Comparison of ENCODE assay signal across 13 cellular contexts in the genomic region with DNA sequence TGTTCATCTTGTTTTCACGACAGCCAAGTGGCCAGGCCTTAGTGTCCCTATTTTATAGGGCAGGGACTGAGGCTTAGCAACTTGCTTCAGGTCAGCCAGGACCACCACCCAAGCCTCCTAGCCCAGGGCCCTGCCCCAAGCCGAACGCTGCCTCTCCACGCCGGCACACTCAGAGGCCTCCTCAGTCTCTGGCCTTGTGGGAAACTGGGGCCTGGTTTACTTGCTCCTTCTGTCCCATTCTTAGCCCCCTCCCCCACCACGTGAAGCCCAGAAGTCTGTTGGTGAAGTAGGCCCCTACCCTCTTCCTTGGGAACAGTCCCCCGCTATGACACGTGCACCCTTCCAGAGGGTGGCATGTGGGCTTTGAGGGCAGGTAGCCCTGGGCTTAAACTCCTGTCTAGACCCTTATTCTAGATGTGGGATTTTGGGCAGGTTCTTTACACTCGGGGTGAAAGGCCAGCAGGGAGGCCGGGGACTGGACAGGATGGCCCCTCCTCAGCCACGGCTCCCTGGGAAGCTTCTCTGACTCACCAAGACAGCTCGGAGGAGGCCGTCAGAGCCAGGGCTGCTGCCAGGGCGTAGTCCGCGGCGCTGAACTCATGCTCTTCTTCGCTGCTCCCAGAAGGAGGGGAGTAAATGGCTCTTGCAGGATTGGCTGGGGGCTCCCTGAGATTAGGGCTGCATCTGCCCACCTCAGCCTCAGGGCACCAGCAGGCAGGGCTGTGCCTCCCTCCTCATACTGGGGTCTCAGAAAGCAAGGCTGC. TPM values are rescaled to one million over a fixed set of nuclear protein-coding genes. Genes with fewer than 3 reads are reported as not detected.
A peak's percentile ranks its signal among the peaks of the same experiment; 100 is the strongest.
DNase-seq lines count a peak whose midpoint lies in the region; TF ChIP-seq lines count a peak whose summit lies in the region.
"Had no signal": no experiment of that assay in that cellular context is flagged by ENCODE, and none has a peak within 500 bp of the region (broad histone marks: within the 10 kb centered on the region; RNA-seq: fewer than 3 reads in every experiment).

No MANE protein-coding gene starts in this region.

- no peaks in the 10 kb centered on the region for H3K79me2 ChIP-seq in OCI-LY7 (ENCODE audit: insufficient read depth, low read depth, low read length)

- POLR2A ChIA-PET in OCI-LY7 (lab: Charles Lee): no interaction called here

- WGBS in sigmoid colon, 2 donors: 44 to 76% methylated on average over 18 of the region's 18 CpGs

- DNase-seq in H7 (peak; percentile 57), adipocyte (ENCODE audit: low read depth) (no peak), fibroblast of villous mesenchyme (ENCODE audit: low read depth) (peak; percentile 20), retina (peak; percentile 23), OCI-LY7 (ENCODE audit: low spot score) (no peak), RPMI8226 (no peak), sigmoid colon (no peak)
- no peak for DNase-seq in activated effector memory CD4-positive, alpha-beta T cell treated with Interleukin-2 at 50 U/mL for 16 hours
- DNase-seq: NCI-H1436 treated with DMSO at 0.1 percent for 48 hours, ovary had no signal

- BruUV-seq in OCI-LY7 (replicated peaks; lab: Mats Ljungman, UMichigan): no TSS peak

- no peaks in the 10 kb centered on the region for H4K20me1 ChIP-seq in OCI-LY7 (ENCODE audit: insufficient read depth, low read length)

- no peak for TF ChIP-seq CTCF in fibroblast of villous mesenchyme (IDR thresholded peaks at IDR 0.05; ENCODE audit: insufficient read depth, low read depth, low read length)
- TF ChIP-seq CTCF in OCI-LY7 (conservative IDR thresholded peaks at IDR 0.05; ENCODE audit: low read length): no peak
- no peak for TF ChIP-seq CTCF in sigmoid colon (IDR thresholded peaks at IDR 0.05)

- H3K4me1 ChIP-seq in adipocyte (ENCODE audit: control insufficient read depth, insufficient read depth, low read length) (peaks cover 46% of the 10 kb centered on the region), OCI-LY7 (ENCODE audit: insufficient read depth, low read length, poor library complexity, severe bottlenecking) (no peaks in the 10 kb centered on the region), sigmoid colon (peaks cover 0 to 19% (median 15%) of the 10 kb centered on the region in 4 donors)

- H3K9me3 ChIP-seq in adipocyte (ENCODE audit: control insufficient read depth, low read length): no peaks in the 10 kb centered on the region
- H3K9me3 ChIP-seq in OCI-LY7 (ENCODE audit: low read length): no peaks in the 10 kb centered on the region
- H3K9me3 ChIP-seq in sigmoid colon: no peaks in the 10 kb centered on the region
- H3K9me3 ChIP-seq: ovary, vagina had no signal

- H3K36me3 ChIP-seq in H7 (replicated peaks; ENCODE audit: control insufficient read depth, insufficient read depth, low read length): no peaks in the 10 kb centered on the region
- H3K36me3 ChIP-seq in adipocyte (ENCODE audit: control insufficient read depth, insufficient read depth, low read length, severe bottlenecking): no peaks in the 10 kb centered on the region
- no peaks in the 10 kb centered on the region for H3K36me3 ChIP-seq in OCI-LY7 (ENCODE audit: insufficient read depth, low read length)
- no peaks in the 10 kb centered on the region for H3K36me3 ChIP-seq in sigmoid colon
- H3K36me3 ChIP-seq: ovary, vagina had no signal

- H2AFZ ChIP-seq in OCI-LY7 (ENCODE audit: low read length): no peak overlapping the region

- intact Hi-C loops in OCI-LY7 (cut with micrococcal nuclease; ENCODE audit: unreplicated experiment): no loop called here
- intact Hi-C loops in sigmoid colon (cut with DNase I): no loop called here

- no peak overlapping the region for H3K4me3 ChIP-seq in H7 (ENCODE audit: insufficient read depth, low read depth, low read length)
- no peak overlapping the region for H3K4me3 ChIP-seq in adipocyte (ENCODE audit: low read length)
- H3K4me3 ChIP-seq in fibroblast of villous mesenchyme (ENCODE audit: low read depth, low read length): no peak overlapping the region
- H3K4me3 ChIP-seq in OCI-LY7 (ENCODE audit: low read depth, low read length, poor library complexity, severe bottlenecking): no peak overlapping the region
- no peak overlapping the region for H3K4me3 ChIP-seq in sigmoid colon
- H3K4me3 ChIP-seq: ovary, vagina had no signal

- H3K27me3 ChIP-seq in H7 (ENCODE audit: control insufficient read depth, insufficient read depth, low read length) (no peaks in the 10 kb centered on the region), adipocyte (replicated peaks; ENCODE audit: control insufficient read depth, insufficient read depth, low read length) (no peaks in the 10 kb centered on the region), sigmoid colon (no peaks in the 10 kb centered on the region)
- H3K27me3 ChIP-seq: ovary, vagina had no signal

- no peaks in the 10 kb centered on the region for H3K9me2 ChIP-seq in OCI-LY7 (ENCODE audit: insufficient read depth, low read length)

- H3K4me2 ChIP-seq in OCI-LY7 (ENCODE audit: low read length): no peak overlapping the region

- CTCF ChIA-PET in OCI-LY7 (lab: Charles Lee; ENCODE audit: unreplicated experiment): no interaction called here

- H3K27ac ChIP-seq in OCI-LY7 (ENCODE audit: low read depth, low read length, poor library complexity, severe bottlenecking): no peak overlapping the region
- no peak overlapping the region for H3K27ac ChIP-seq in sigmoid colon
- H3K27ac ChIP-seq: HL-60, ovary, vagina had no signal

- TF ChIP-seq POLR2A in sigmoid colon (IDR thresholded peaks at IDR 0.05): no peak

- H3K9ac ChIP-seq in adipocyte (ENCODE audit: low read length): peak overlapping the region; percentile 66

- TF ChIP-seq EP300 in sigmoid colon (IDR thresholded peaks at IDR 0.05): no peak

RNA-seq across cellular contexts. Expression of a gene that starts 4.3 kb away (rescaled TPM):
- 0.03 and 0.11 TPM in 2 replicates for total RNA-seq in H7 (2014; rRNA removed; shearing (Covaris generic))
- total RNA-seq in fibroblast of villous mesenchyme: under 0.01 TPM in 1 of 2 replicates, not detected in the other
- not detected in 2 replicates for total RNA-seq in OCI-LY7 (2014; rRNA removed; shearing (Covaris generic))
- not detected in 2 replicates for total RNA-seq in OCI-LY7 (2022)
- under 1 TPM in 2 of 4 donors, not detected in 2; under 0.01 TPM for total RNA-seq in sigmoid colon
- 1 to 10 TPM; 3.0 to 3.7 (median 3.1) TPM for polyA plus RNA-seq in sigmoid colon
- total RNA-seq: activated T-helper 1 cell treated with anti-CD3 and anti-CD28 coated beads, Interleukin-12 subunit alpha, Interleukin-12 subunit beta, Interleukin-2, Interleukin-4 antibody, amounts not matched to agents 30 ng/mL and 10 ng/mL and 1 ng/mL, durations not matched to agents 14 hours and 24 hours and 36 hours had no signal

RNA-seq across cellular contexts. Expression of a gene that starts 35.3 kb away (rescaled TPM):
- total RNA-seq in H7 (2014; rRNA removed; shearing (Covaris generic)): 0.10 TPM in 1 of 2 replicates, not detected in the other
- total RNA-seq in fibroblast of villous mesenchyme: not detected in 2 replicates
- not detected in 2 replicates for total RNA-seq in OCI-LY7 (2014; rRNA removed; shearing (Covaris generic))
- not detected in 2 replicates for total RNA-seq in OCI-LY7 (2022)
- under 1 TPM in 2 of 4 donors, not detected in 2; 0.16 to 0.36 TPM for total RNA-seq in sigmoid colon
- polyA plus RNA-seq in sigmoid colon: 10 to 100 TPM in 2 of 3 donors, 1 to 10 TPM in 1; 7.2 to 18.5 (median 11.8) TPM
- total RNA-seq: activated T-helper 1 cell treated with anti-CD3 and anti-CD28 coated beads, Interleukin-12 subunit alpha, Interleukin-12 subunit beta, Interleukin-2, Interleukin-4 antibody, amounts not matched to agents 30 ng/mL and 10 ng/mL and 1 ng/mL, durations not matched to agents 14 hours and 24 hours and 36 hours had no signal

Comparison
In these comparisons a context has a peak if more than half of its experiments do, and no peak if none do; other contexts are left out.
1. DNase-seq: peak in H7 (single experiment), fibroblast of villous mesenchyme (single experiment) and retina (single experiment); none in adipocyte (single experiment), OCI-LY7 (single experiment), activated effector memory CD4-positive, alpha-beta T cell treated with Interleukin-2 at 50 U/mL for 16 hours (single experiment), RPMI8226 (single experiment) and sigmoid colon (single experiment).